Comparison of ENCODE assay signal across 23 cellular contexts in genomic region chr7:72265505-72265904, GRCh38.
DNase-seq lines count a peak whose midpoint lies in the region; ATAC-seq, FAIRE-seq and TF ChIP-seq lines count a peak whose summit lies in the region.
"Had no signal": no experiment of that assay in that cellular context is flagged by ENCODE, and none has a peak within 500 bp of the region (broad histone marks: within the 10 kb centered on the region; RNA-seq: fewer than 3 reads in every experiment).

No MANE protein-coding gene starts in this region.

- H3K9me3 ChIP-seq in HUES48 (ENCODE audit: control insufficient read depth, insufficient read depth, low read length) = no peaks in the 10 kb centered on the region
- no peaks in the 10 kb centered on the region for H3K9me3 ChIP-seq in H1 (ENCODE audit: insufficient read depth in 2 of 2, low read depth in 1 of 2, low read length in 1 of 2)
- H3K9me3 ChIP-seq in vagina = no peaks in the 10 kb centered on the region
- H3K9me3 ChIP-seq in smooth muscle cell (replicated peaks; ENCODE audit: low read depth) = no peaks in the 10 kb centered on the region
- H3K9me3 ChIP-seq: BE2C had no signal

- H2BK5ac ChIP-seq in H1 (ENCODE audit: low read depth, low read length) = no peak overlapping the region; the same call in 1 of the 2 replicates

- peaks cover 37% of the 10 kb centered on the region for H3K4me1 ChIP-seq in HUES48 (ENCODE audit: control insufficient read depth, insufficient read depth, low read length)
- H3K4me1 ChIP-seq in H1 (replicated peaks in 1 of 4; ENCODE audit: control insufficient read depth in 3 of 4, insufficient read depth in 4 of 4, low read length in 3 of 4) = peaks cover 11 to 29% (median 20%) of the 10 kb centered on the region in 4 experiments
- H3K4me1 ChIP-seq in vagina = peaks cover 38% of the 10 kb centered on the region
- H3K4me1 ChIP-seq in smooth muscle cell (ENCODE audit: low read depth) = peaks cover 11% of the 10 kb centered on the region
- H3K4me1 ChIP-seq: BE2C; BLaER1 treated with 17β-estradiol and CSF1 and Interleukin-3, amounts not matched to agents 10 nM and 100 nM had no signal

- H3K9ac ChIP-seq in HUES48 (ENCODE audit: low read depth, low read length) = no peak overlapping the region
- no peak overlapping the region for H3K9ac ChIP-seq in H1 (replicated peaks in 1 of 4; ENCODE audit: extremely low read depth in 1 of 4, low read depth in 3 of 4, low read length in 3 of 4)
- no peak overlapping the region for H3K9ac ChIP-seq in smooth muscle cell (ENCODE audit: low read depth)
- H3K9ac ChIP-seq: BLaER1 treated with 17β-estradiol and CSF1 and Interleukin-3, amounts not matched to agents 10 nM and 100 nM had no signal

- no peaks in the 10 kb centered on the region for H3K27me3 ChIP-seq in HUES48 (ENCODE audit: control insufficient read depth, insufficient read depth, low read length)
- H3K27me3 ChIP-seq in H1 (replicated peaks in 1 of 4; ENCODE audit: control insufficient read depth in 3 of 4, extremely low read depth in 1 of 4, insufficient read depth in 3 of 4, low read length in 3 of 4) = no peaks in the 10 kb centered on the region
- H3K27me3 ChIP-seq in vagina = no peaks in the 10 kb centered on the region
- no peaks in the 10 kb centered on the region for H3K27me3 ChIP-seq in smooth muscle cell (ENCODE audit: low read depth)
- H3K27me3 ChIP-seq: BE2C; BLaER1 treated with 17β-estradiol and CSF1 and Interleukin-3, amounts not matched to agents 10 nM and 100 nM had no signal

- no peaks in the 10 kb centered on the region for H3F3A ChIP-seq in smooth muscle cell (ENCODE audit: low read depth)

- POLR2A ChIA-PET in H1 (lab: Charles Lee; ENCODE audit: partially characterized antibody) = interaction anchor here (0.7 kb wide), 1 partner anchor 72 kb away, joined by 3 read pairs; no protein-coding TSS in a partner anchor

- intact Hi-C loops in vagina (cut with DNase I) = no loop called here

- H2AFZ ChIP-seq in H1 (ENCODE audit: low read length) (no peak overlapping the region), smooth muscle cell (ENCODE audit: low read depth) (no peak overlapping the region)

- H3K14ac ChIP-seq in H1 (ENCODE audit: insufficient read length) = no peak overlapping the region

- DNase-seq in H1 (ENCODE audit: low read depth in 1 of 2, low spot score in 2 of 2) = no peak
- peak; percentile 46 for DNase-seq in iPS DF 4.7 (ENCODE audit: extremely low read depth, low spot score)
- no peak for DNase-seq in vagina (ENCODE audit: extremely low spot score in 2 of 2)
- no peak for DNase-seq in NCI-H1694 (lab: John Stamatoyannopoulos, UW)
- DNase-seq in AML-193 (lab: John Stamatoyannopoulos, UW) = no peak
- no peak for DNase-seq in smooth muscle cell (lab: John Stamatoyannopoulos, UW; ENCODE audit: unreplicated experiment)
- DNase-seq: BE2C; CD4-positive, alpha-beta T cell; CD8-positive, alpha-beta memory T cell; DMS 273 treated with DMSO at 0.1 percent for 48 hours; DMS79; EL; GDM1; GOT3; H7 had no signal

- H2BK15ac ChIP-seq in H1 (ENCODE audit: low read length) = no peak overlapping the region

- 0 out of 2 replicates have a peak overlapping the region, but pooled peaks have one; percentile 51 for H2BK12ac ChIP-seq in H1 (ENCODE audit: low read depth, low read length)

- no peaks in the 10 kb centered on the region for H3K36me3 ChIP-seq in HUES48 (ENCODE audit: control insufficient read depth, insufficient read depth, low read length)
- peaks cover 0 to 3% (median 0%) of the 10 kb centered on the region in 4 experiments; a peak in 1 of 8 replicates for H3K36me3 ChIP-seq in H1 (ENCODE audit: control insufficient read depth in 2 of 4, insufficient read depth in 4 of 4, low read length in 3 of 4)
- H3K36me3 ChIP-seq in vagina = no peaks in the 10 kb centered on the region
- H3K36me3 ChIP-seq in smooth muscle cell (ENCODE audit: low read depth) = no peaks in the 10 kb centered on the region
- H3K36me3 ChIP-seq: BE2C; BLaER1 treated with 17β-estradiol and CSF1 and Interleukin-3, amounts not matched to agents 10 nM and 100 nM had no signal

- no peak overlapping the region for H3K56ac ChIP-seq in H1 (replicated peaks; ENCODE audit: insufficient read length, low read depth, low read length)

- no peak overlapping the region for H4K91ac ChIP-seq in H1 (replicated peaks; ENCODE audit: insufficient read length, low read length)

- H3K23me2 ChIP-seq in H1 (ENCODE audit: low read depth, low read length) = peaks cover 1% of the 10 kb centered on the region; the same call in 1 of the 2 replicates

- CTCF ChIA-PET in H1 (lab: Charles Lee; ENCODE audit: partially characterized antibody) = interaction anchor here (5.1 kb wide), 1 partner anchor 69 kb away, joined by 26 read pairs; no protein-coding TSS in a partner anchor

- no peak overlapping the region for H3K23ac ChIP-seq in H1 (ENCODE audit: insufficient read length)

- no peak for TF ChIP-seq POLR2A in H1 (IDR thresholded peaks at IDR 0.05; ENCODE audit: control extremely low read depth in 1 of 2, low read depth in 2 of 2, low read length in 2 of 2)
- TF ChIP-seq POLR2A in vagina (IDR thresholded peaks at IDR 0.05) = no peak

- no peak overlapping the region for H4K5ac ChIP-seq in H1 (ENCODE audit: insufficient read length, low read depth, low read length)

- TF ChIP-seq CTCF in H1 (IDR thresholded peaks at IDR 0.05; ENCODE audit: control extremely low read depth in 1 of 3, insufficient read depth in 1 of 3, low read depth in 1 of 3, low read length in 3 of 3) = no peak
- TF ChIP-seq CTCF in vagina (IDR thresholded peaks at IDR 0.05) = no peak
- TF ChIP-seq CTCF in smooth muscle cell (IDR thresholded peaks at IDR 0.05; ENCODE audit: borderline replicate concordance, insufficient read depth, poor library complexity, severe bottlenecking) = no peak

- H2BK20ac ChIP-seq in H1 (ENCODE audit: low read length) = 0 out of 2 replicates have a peak overlapping the region, but pooled peaks have one; percentile 38

- H4K8ac ChIP-seq in H1 (ENCODE audit: extremely low read depth, insufficient read depth, low read length) = no peak overlapping the region

- H3K27ac ChIP-seq in HUES48 (ENCODE audit: low read depth, low read length) (peak overlapping the region; percentile 73), H1 (ENCODE audit: low read depth, low read length) (no peak overlapping the region), vagina (peak overlapping the region; percentile 73), smooth muscle cell (ENCODE audit: low read depth) (no peak overlapping the region)
- H3K27ac ChIP-seq: BLaER1 treated with 17β-estradiol and CSF1 and Interleukin-3, amounts not matched to agents 10 nM and 100 nM had no signal

- no peak for TF ChIP-seq EP300 in H1 (IDR thresholded peaks at IDR 0.05; ENCODE audit: borderline replicate concordance in 1 of 2, low read depth in 2 of 2, low read length in 2 of 2)

- H4K20me1 ChIP-seq in H1 (replicated peaks in 1 of 2; ENCODE audit: control insufficient read depth in 1 of 2, insufficient read depth in 2 of 2, low read length in 2 of 2) = no peaks in the 10 kb centered on the region
- no peaks in the 10 kb centered on the region for H4K20me1 ChIP-seq in smooth muscle cell (ENCODE audit: low read depth)
- H4K20me1 ChIP-seq: BLaER1 treated with 17β-estradiol and CSF1 and Interleukin-3, amounts not matched to agents 10 nM and 100 nM had no signal

- TF ChIP-seq RAD21 in H1 (IDR thresholded peaks at IDR 0.05 in 1 of 2, conservative IDR thresholded peaks at IDR 0.05 in 1 of 2; ENCODE audit: low read depth in 2 of 2, low read length in 2 of 2) = no peak

- H3K4me3 ChIP-seq in HUES48 (ENCODE audit: low read depth, low read length) (no peak overlapping the region), H1 (ENCODE audit: extremely low read depth in 1 of 4, insufficient read depth in 2 of 4, low read depth in 3 of 4, low read length in 4 of 4) (no peak overlapping the region), vagina (no peak overlapping the region), smooth muscle cell (no peak overlapping the region)
- H3K4me3 ChIP-seq: BLaER1 treated with 17β-estradiol and CSF1 and Interleukin-3, amounts not matched to agents 10 nM and 100 nM; GM12878 had no signal

- H3K79me2 ChIP-seq in H1 (ENCODE audit: control insufficient read depth in 1 of 2, insufficient read depth in 2 of 2, low read length in 2 of 2) = no peaks in the 10 kb centered on the region; a peak in 1 of 4 replicates
- H3K79me2 ChIP-seq in smooth muscle cell (ENCODE audit: low read depth) = no peaks in the 10 kb centered on the region

- 46% methylated on average over 3 of the region's 3 CpGs; no CpG with 5 or more reads in 1 of the 2 experiments for WGBS in H1 (ENCODE audit: extremely low coverage in 1 of 2, insufficient coverage in 1 of 2, insufficient read length in 1 of 2, insufficient replicate concordance in 2 of 2, low coverage in 1 of 2, low lambda C conversion rate in 2 of 2, missing lambda C conversion rate in 1 of 2), 2 experiments
- 54% methylated on average over 3 of the region's 3 CpGs for WGBS in smooth muscle cell (ENCODE audit: low lambda C conversion rate)

- no peak overlapping the region for H2BK120ac ChIP-seq in H1 (replicated peaks; ENCODE audit: low read depth, low read length)

- no peak for ATAC-seq in GM21526 (IDR thresholded peaks at IDR 0.05; ENCODE audit: low FRiP score, unreplicated experiment)
- ATAC-seq: GM12878, HCT116 had no signal

- peak overlapping the region; percentile 5; the same call in 1 of the 2 replicates for H3K18ac ChIP-seq in H1 (ENCODE audit: extremely low read depth, low read length)

- no peak overlapping the region for H2AK5ac ChIP-seq in H1 (ENCODE audit: low read depth, low read length)

- H3K4me2 ChIP-seq in H1 (ENCODE audit: insufficient read depth in 1 of 2, low read depth in 2 of 2, low read length in 2 of 2) = peak overlapping the region; percentile 12 to 31; a peak in 3 of 4 replicates
- no peak overlapping the region for H3K4me2 ChIP-seq in smooth muscle cell
- H3K4me2 ChIP-seq: BLaER1 treated with 17β-estradiol and CSF1 and Interleukin-3, amounts not matched to agents 10 nM and 100 nM had no signal

- H3K4ac ChIP-seq in H1 (replicated peaks; ENCODE audit: insufficient read length, low read depth, low read length) = no peak overlapping the region

- no peaks in the 10 kb centered on the region for H3K79me1 ChIP-seq in H1 (ENCODE audit: low read depth, low read length)

- FAIRE-seq in H1 (lab: Jason Lieb, UNC) = peak; percentile 83
- FAIRE-seq: A204.1, D721Med, GM12878, GM19239 had no signal

TF ChIP-seq in H1, 55 proteins besides CTCF, POLR2A, EP300 and RAD21 (continues in another document):
- TF ChIP-seq NANOG (IDR thresholded peaks at IDR 0.05; ENCODE audit: insufficient read depth, low read depth, low read length, poor library complexity, severe bottlenecking) (no peak), BACH1 (IDR thresholded peaks at IDR 0.05; ENCODE audit: low read length) (no peak), NRF1 (IDR thresholded peaks at IDR 0.05; ENCODE audit: low read depth, low read length) (no peak), TCF12 (IDR thresholded peaks at IDR 0.05; ENCODE audit: low read depth, low read length) (no peak), CBX8 (IDR thresholded peaks at IDR 0.05; ENCODE audit: borderline replicate concordance, low read depth, low read length) (no peak), POU5F1 (IDR thresholded peaks at IDR 0.05; ENCODE audit: low read depth, low read length) (0 out of 2 replicates have a peak, but pooled peaks have one; percentile 49), KDM4A (IDR thresholded peaks at IDR 0.05; ENCODE audit: low read depth, low read length, severe bottlenecking) (no peak), BRCA1 (IDR thresholded peaks at IDR 0.05; ENCODE audit: low read depth, low read length) (no peak)

Comparison
In these comparisons a context has a peak if more than half of its experiments do, and no peak if none do; other contexts are left out.
1. H3K27ac ChIP-seq: peak in HUES48 (single experiment) and vagina (single experiment); none in H1 (single experiment) and smooth muscle cell (single experiment).